Comparison of ENCODE assay signal across 1 cellular context in the genomic region with DNA sequence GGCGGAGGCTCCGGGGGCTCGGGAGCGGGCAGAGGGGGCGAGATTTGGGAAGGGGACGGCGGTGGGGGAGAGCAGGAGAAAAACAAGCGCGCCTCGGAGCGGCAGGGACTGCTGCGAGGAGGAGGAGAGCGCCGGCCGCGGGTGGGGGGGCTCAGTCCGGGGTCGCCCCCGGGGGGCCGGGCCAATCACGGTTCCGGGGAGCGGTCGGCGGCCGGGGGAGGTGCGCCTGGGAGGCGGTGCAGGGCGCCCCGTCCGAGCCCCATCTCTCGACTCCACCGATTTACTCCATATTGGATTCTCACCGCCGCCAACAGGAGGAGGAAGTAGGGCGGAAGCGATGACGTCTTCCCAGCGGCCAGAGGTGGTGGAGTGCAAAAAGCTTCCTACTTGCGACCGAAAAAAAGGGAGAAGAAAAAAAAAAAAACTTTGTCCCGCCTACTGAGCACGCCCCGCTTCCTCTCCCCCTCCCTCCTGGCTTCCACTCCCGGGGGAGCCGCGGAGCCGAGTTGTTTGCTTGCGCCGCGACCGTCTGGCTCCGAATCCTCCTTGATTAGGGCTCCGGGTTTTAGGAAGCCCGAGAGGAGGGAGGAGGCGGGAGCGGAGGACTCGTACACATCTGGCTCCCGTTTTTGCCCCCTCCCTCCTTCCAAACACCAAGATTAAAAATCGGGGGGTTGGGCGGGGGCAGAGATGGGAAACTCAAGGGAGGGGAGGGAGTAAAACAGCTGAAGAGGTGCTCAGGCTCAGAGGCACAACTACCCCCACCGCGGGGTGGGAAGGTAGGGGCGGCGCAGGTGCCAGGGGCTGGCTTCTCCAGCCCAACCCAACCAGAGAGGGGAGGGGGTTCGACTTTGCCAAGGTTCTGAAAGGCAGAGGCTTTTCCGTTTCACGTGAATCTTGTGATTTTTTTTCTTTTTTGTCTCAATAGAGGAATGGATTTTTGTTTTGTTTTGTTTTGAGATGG.
TF ChIP-seq lines count a peak whose summit lies in the region.

A gene with protein sequence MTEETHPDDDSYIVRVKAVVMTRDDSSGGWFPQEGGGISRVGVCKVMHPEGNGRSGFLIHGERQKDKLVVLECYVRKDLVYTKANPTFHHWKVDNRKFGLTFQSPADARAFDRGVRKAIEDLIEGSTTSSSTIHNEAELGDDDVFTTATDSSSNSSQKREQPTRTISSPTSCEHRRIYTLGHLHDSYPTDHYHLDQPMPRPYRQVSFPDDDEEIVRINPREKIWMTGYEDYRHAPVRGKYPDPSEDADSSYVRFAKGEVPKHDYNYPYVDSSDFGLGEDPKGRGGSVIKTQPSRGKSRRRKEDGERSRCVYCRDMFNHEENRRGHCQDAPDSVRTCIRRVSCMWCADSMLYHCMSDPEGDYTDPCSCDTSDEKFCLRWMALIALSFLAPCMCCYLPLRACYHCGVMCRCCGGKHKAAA (minus strand): TSS at position 373 of the 964 bp plus-strand sequence. CDS start 612 bp downstream, outside the sequence.

TF ChIP-seq in HepG2, 621 proteins besides CTCF, POLR2A, EP300 and RAD21 (continued from another document and continues in another):
- TF ChIP-seq, protein P1, sequence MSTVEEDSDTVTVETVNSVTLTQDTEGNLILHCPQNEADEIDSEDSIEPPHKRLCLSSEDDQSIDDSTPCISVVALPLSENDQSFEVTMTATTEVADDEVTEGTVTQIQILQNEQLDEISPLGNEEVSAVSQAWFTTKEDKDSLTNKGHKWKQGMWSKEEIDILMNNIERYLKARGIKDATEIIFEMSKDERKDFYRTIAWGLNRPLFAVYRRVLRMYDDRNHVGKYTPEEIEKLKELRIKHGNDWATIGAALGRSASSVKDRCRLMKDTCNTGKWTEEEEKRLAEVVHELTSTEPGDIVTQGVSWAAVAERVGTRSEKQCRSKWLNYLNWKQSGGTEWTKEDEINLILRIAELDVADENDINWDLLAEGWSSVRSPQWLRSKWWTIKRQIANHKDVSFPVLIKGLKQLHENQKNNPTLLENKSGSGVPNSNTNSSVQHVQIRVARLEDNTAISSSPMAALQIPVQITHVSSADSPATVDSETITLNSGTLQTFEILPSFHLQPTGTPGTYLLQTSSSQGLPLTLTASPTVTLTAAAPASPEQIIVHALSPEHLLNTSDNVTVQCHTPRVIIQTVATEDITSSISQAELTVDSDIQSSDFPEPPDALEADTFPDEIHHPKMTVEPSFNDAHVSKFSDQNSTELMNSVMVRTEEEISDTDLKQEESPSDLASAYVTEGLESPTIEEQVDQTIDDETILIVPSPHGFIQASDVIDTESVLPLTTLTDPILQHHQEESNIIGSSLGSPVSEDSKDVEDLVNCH (CRISPR knock-in tag; IDR thresholded peaks at IDR 0.05) = 0 out of 2 replicates have a peak, but pooled peaks have one; percentile 75
- TF ChIP-seq ZFX (CRISPR knock-in tag; IDR thresholded peaks at IDR 0.05; ENCODE audit: low read depth) (peak; percentile 76), ZSCAN25 (CRISPR knock-in tag; IDR thresholded peaks at IDR 0.05) (peak; percentile 85), TEAD3 (CRISPR knock-in tag; optimal IDR thresholded peaks at IDR 0.05; ENCODE audit: borderline replicate concordance) (peak; percentile 85), MEIS1 (CRISPR knock-in tag; IDR thresholded peaks at IDR 0.05; ENCODE audit: borderline replicate concordance) (no peak; the same call in 1 of the 2 replicates), FOXO1 (CRISPR knock-in tag; IDR thresholded peaks at IDR 0.05) (peak; percentile 90), NFYB (CRISPR knock-in tag; IDR thresholded peaks at IDR 0.05) (peak; percentile 27; the same call in 1 of the 2 replicates), CBX1 (IDR thresholded peaks at IDR 0.05; ENCODE audit: low read depth) (peak; percentile 94), ZBTB7A (CRISPR knock-in tag; IDR thresholded peaks at IDR 0.05) (peak; percentile 83), ELF1 (CRISPR knock-in tag; IDR thresholded peaks at IDR 0.05) (peak; percentile 88), SIN3B (IDR thresholded peaks at IDR 0.05; ENCODE audit: low read length) (peak; percentile 57; the same call in 1 of the 2 replicates), HOXA3 (CRISPR knock-in tag; IDR thresholded peaks at IDR 0.05) (peak; percentile 90), GFI1 (CRISPR knock-in tag; IDR thresholded peaks at IDR 0.05; ENCODE audit: borderline replicate concordance) (peak; percentile 85; the same call in 1 of the 2 replicates), ZNF20 (CRISPR knock-in tag; IDR thresholded peaks at IDR 0.05) (no peak), HCFC1 (IDR thresholded peaks at IDR 0.05; ENCODE audit: low read depth, low read length) (peak; percentile 31; the same call in 1 of the 2 replicates), ZNF260 (CRISPR knock-in tag; IDR thresholded peaks at IDR 0.05; ENCODE audit: borderline replicate concordance, low read depth) (no peak), SOX5 (CRISPR knock-in tag; IDR thresholded peaks at IDR 0.05; ENCODE audit: borderline replicate concordance) (peak; percentile 66; the same call in 1 of the 2 replicates), ZNF335 (CRISPR knock-in tag; IDR thresholded peaks at IDR 0.05) (peak; percentile 77), HNRNPH1 (optimal IDR thresholded peaks at IDR 0.05; ENCODE audit: low read depth, low read length) (no peak), CCDC6 (CRISPR knock-in tag; IDR thresholded peaks at IDR 0.05) (no peak), MED8 (CRISPR knock-in tag; IDR thresholded peaks at IDR 0.05; ENCODE audit: insufficient replicate concordance) (peak; percentile 70), ZNF160 (CRISPR knock-in tag; IDR thresholded peaks at IDR 0.05) (peak; percentile 29; the same call in 1 of the 2 replicates), FOXA3 (CRISPR knock-in tag; IDR thresholded peaks at IDR 0.05) (peak; percentile 84), MXD3 (CRISPR knock-in tag; IDR thresholded peaks at IDR 0.05) (peak; percentile 69), MATR3 (CRISPR knock-in tag; IDR thresholded peaks at IDR 0.05) (no peak), SP1 (IDR thresholded peaks at IDR 0.05) (no peak), SP1 (CRISPR knock-in tag; IDR thresholded peaks at IDR 0.05) (peak; percentile 89), HNF1A (IDR thresholded peaks at IDR 0.05; ENCODE audit: low read depth) (0 out of 2 replicates have a peak, but pooled peaks have one; percentile 21), HNF1A (CRISPR knock-in tag; IDR thresholded peaks at IDR 0.05; ENCODE audit: borderline replicate concordance) (peak; percentile 84), ZFP36L2 (CRISPR knock-in tag; IDR thresholded peaks at IDR 0.05) (no peak), ZNF761 (CRISPR knock-in tag; conservative IDR thresholded peaks at IDR 0.05) (0 out of 2 replicates have a peak, but pooled peaks have one; percentile 75), MIER3 (CRISPR knock-in tag; IDR thresholded peaks at IDR 0.05; ENCODE audit: borderline replicate concordance) (peak; percentile 89; the same call in 1 of the 2 replicates), THAP7 (CRISPR knock-in tag; IDR thresholded peaks at IDR 0.05) (no peak), HMG20A (CRISPR knock-in tag; IDR thresholded peaks at IDR 0.05; ENCODE audit: borderline replicate concordance) (peak; percentile 59), RARA (CRISPR knock-in tag; IDR thresholded peaks at IDR 0.05) (peak; percentile 66)
- TF ChIP-seq, protein P2, sequence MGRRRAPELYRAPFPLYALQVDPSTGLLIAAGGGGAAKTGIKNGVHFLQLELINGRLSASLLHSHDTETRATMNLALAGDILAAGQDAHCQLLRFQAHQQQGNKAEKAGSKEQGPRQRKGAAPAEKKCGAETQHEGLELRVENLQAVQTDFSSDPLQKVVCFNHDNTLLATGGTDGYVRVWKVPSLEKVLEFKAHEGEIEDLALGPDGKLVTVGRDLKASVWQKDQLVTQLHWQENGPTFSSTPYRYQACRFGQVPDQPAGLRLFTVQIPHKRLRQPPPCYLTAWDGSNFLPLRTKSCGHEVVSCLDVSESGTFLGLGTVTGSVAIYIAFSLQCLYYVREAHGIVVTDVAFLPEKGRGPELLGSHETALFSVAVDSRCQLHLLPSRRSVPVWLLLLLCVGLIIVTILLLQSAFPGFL (CRISPR knock-in tag; IDR thresholded peaks at IDR 0.05) = no peak
- TF ChIP-seq, protein P3, sequence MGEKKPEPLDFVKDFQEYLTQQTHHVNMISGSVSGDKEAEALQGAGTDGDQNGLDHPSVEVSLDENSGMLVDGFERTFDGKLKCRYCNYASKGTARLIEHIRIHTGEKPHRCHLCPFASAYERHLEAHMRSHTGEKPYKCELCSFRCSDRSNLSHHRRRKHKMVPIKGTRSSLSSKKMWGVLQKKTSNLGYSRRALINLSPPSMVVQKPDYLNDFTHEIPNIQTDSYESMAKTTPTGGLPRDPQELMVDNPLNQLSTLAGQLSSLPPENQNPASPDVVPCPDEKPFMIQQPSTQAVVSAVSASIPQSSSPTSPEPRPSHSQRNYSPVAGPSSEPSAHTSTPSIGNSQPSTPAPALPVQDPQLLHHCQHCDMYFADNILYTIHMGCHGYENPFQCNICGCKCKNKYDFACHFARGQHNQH (CRISPR knock-in tag; IDR thresholded peaks at IDR 0.05) = peak; percentile 98
- TF ChIP-seq, protein P4, sequence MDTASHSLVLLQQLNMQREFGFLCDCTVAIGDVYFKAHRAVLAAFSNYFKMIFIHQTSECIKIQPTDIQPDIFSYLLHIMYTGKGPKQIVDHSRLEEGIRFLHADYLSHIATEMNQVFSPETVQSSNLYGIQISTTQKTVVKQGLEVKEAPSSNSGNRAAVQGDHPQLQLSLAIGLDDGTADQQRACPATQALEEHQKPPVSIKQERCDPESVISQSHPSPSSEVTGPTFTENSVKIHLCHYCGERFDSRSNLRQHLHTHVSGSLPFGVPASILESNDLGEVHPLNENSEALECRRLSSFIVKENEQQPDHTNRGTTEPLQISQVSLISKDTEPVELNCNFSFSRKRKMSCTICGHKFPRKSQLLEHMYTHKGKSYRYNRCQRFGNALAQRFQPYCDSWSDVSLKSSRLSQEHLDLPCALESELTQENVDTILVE (CRISPR knock-in tag; IDR thresholded peaks at IDR 0.05) = peak; percentile 98
- TF ChIP-seq, protein P5, sequence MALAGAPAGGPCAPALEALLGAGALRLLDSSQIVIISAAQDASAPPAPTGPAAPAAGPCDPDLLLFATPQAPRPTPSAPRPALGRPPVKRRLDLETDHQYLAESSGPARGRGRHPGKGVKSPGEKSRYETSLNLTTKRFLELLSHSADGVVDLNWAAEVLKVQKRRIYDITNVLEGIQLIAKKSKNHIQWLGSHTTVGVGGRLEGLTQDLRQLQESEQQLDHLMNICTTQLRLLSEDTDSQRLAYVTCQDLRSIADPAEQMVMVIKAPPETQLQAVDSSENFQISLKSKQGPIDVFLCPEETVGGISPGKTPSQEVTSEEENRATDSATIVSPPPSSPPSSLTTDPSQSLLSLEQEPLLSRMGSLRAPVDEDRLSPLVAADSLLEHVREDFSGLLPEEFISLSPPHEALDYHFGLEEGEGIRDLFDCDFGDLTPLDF (CRISPR knock-in tag; IDR thresholded peaks at IDR 0.05) = no peak; the same call in 1 of the 2 replicates
